In genomic region chr5:15752886-15753285, GRCh38 we compare ENCODE assay signal across 11 cellular contexts.
A peak's percentile ranks its signal among the peaks of the same experiment; 100 is the strongest.
DNase-seq lines count a peak whose midpoint lies in the region; ATAC-seq and TF ChIP-seq lines count a peak whose summit lies in the region.
"Had no signal": no experiment of that assay in that cellular context is flagged by ENCODE, and none has a peak within 500 bp of the region (broad histone marks: within the 10 kb centered on the region; RNA-seq: fewer than 3 reads in every experiment).

No MANE protein-coding gene starts in this region.

- DNase-seq in NCI-H524 treated with DMSO at 0.1 percent for 48 hours (lab: John Stamatoyannopoulos, UW): peak; percentile 86
- DNase-seq in fibroblast of lung (ENCODE audit: low read depth in 2 of 2): peak; percentile 50 to 69
- no peak for DNase-seq in lower lobe of right lung
- no peak for DNase-seq in thoracic aorta (ENCODE audit: low spot score)
- DNase-seq in Caco-2: no peak
- no peak for DNase-seq in cortex of kidney (lab: John Stamatoyannopoulos, UW)
- DNase-seq in GF-D8 (lab: John Stamatoyannopoulos, UW): no peak
- DNase-seq: DMS153, NCI-H1105 had no signal

- H3K4me1 ChIP-seq in fibroblast of lung (ENCODE audit: control insufficient read depth, extremely low read depth, insufficient read depth, low read length): no peaks in the 10 kb centered on the region
- H3K4me1 ChIP-seq in lower lobe of right lung: no peaks in the 10 kb centered on the region
- H3K4me1 ChIP-seq in thoracic aorta (ENCODE audit: control insufficient read depth in 1 of 2, low read depth in 2 of 2): peaks cover 0 to 17% of the 10 kb centered on the region in 2 donors
- no peaks in the 10 kb centered on the region for H3K4me1 ChIP-seq in Caco-2

- H3K27ac ChIP-seq in fibroblast of lung (ENCODE audit: insufficient read depth, low read length) (no peak overlapping the region), lower lobe of right lung (no peak overlapping the region), thoracic aorta (no peak overlapping the region)

- H3K27ac Mint-ChIP-seq in Caco-2 (ENCODE audit: unreplicated experiment): no peak overlapping the region
- H3K27ac Mint-ChIP-seq: progenitor cell of endocrine pancreas had no signal

- H3K36me3 Mint-ChIP-seq in Caco-2 (ENCODE audit: insufficient read depth, unreplicated experiment): no peaks in the 10 kb centered on the region

- H3K4me1 Mint-ChIP-seq in Caco-2 (ENCODE audit: low read depth, unreplicated experiment): no peaks in the 10 kb centered on the region

- peaks cover 1% of the 10 kb centered on the region for H3K79me2 ChIP-seq in fibroblast of lung (ENCODE audit: control insufficient read depth, insufficient read depth, low read length)

- TF ChIP-seq CTCF in fibroblast of lung (conservative IDR thresholded peaks at IDR 0.05 in 1 of 2, IDR thresholded peaks at IDR 0.05 in 1 of 2; ENCODE audit: low read depth in 1 of 2, low read length in 2 of 2): no peak
- TF ChIP-seq CTCF in lower lobe of right lung (IDR thresholded peaks at IDR 0.05): no peak
- no peak for TF ChIP-seq CTCF in thoracic aorta (IDR thresholded peaks at IDR 0.05)
- TF ChIP-seq CTCF in Caco-2 (IDR thresholded peaks at IDR 0.05; ENCODE audit: insufficient read depth in 1 of 2, low read depth in 1 of 2, low read length in 1 of 2, severe bottlenecking in 1 of 2, unreplicated experiment in 1 of 2): no peak

- H3K4me3 Mint-ChIP-seq in Caco-2 (ENCODE audit: unreplicated experiment): no peak overlapping the region

- H3K36me3 ChIP-seq in fibroblast of lung (ENCODE audit: control insufficient read depth, insufficient read depth, low read length): no peaks in the 10 kb centered on the region
- H3K36me3 ChIP-seq in lower lobe of right lung: no peaks in the 10 kb centered on the region
- no peaks in the 10 kb centered on the region for H3K36me3 ChIP-seq in thoracic aorta
- H3K36me3 ChIP-seq in Caco-2 (ENCODE audit: control insufficient read depth, insufficient read depth, low read length): no peaks in the 10 kb centered on the region

- POLR2A ChIA-PET in Caco-2 (lab: Charles Lee): no interaction called here

- CTCF ChIA-PET in Caco-2 (lab: Charles Lee): no interaction called here

- no peaks in the 10 kb centered on the region for H3K27me3 ChIP-seq in fibroblast of lung (ENCODE audit: control insufficient read depth, insufficient read depth, low read length)
- H3K27me3 ChIP-seq in lower lobe of right lung (ENCODE audit: low read depth): no peaks in the 10 kb centered on the region
- no peaks in the 10 kb centered on the region for H3K27me3 ChIP-seq in thoracic aorta (replicated peaks; ENCODE audit: insufficient read depth)
- no peaks in the 10 kb centered on the region for H3K27me3 ChIP-seq in Caco-2 (replicated peaks; ENCODE audit: control insufficient read depth, insufficient read depth, low read length)

- intact Hi-C loops in lower lobe of right lung (cut with DNase I) (no loop called here), Caco-2 (cut with micrococcal nuclease; ENCODE audit: unreplicated experiment) (no loop called here)

- H3K9me3 Mint-ChIP-seq in Caco-2 (ENCODE audit: unreplicated experiment): no peaks in the 10 kb centered on the region

- peak overlapping the region; percentile 9 for H2AFZ ChIP-seq in fibroblast of lung (ENCODE audit: low read length)

- H3K4me3 ChIP-seq in fibroblast of lung (replicated peaks in 1 of 4; ENCODE audit: control extremely low read depth in 1 of 4, insufficient read depth in 1 of 4, low read depth in 3 of 4, low read length in 4 of 4): peak overlapping the region; percentile 35 to 75 (median 54)
- peak overlapping the region; percentile 42 for H3K4me3 ChIP-seq in lower lobe of right lung
- H3K4me3 ChIP-seq in thoracic aorta: peak overlapping the region; percentile 55
- H3K4me3 ChIP-seq in Caco-2 (ENCODE audit: low read depth, low read length): no peak overlapping the region

- no peaks in the 10 kb centered on the region for H4K20me1 ChIP-seq in fibroblast of lung (ENCODE audit: control insufficient read depth, extremely low read depth, insufficient read depth, low read length)

- peak overlapping the region; percentile 69 for H3K4me2 ChIP-seq in fibroblast of lung (ENCODE audit: extremely low read depth, insufficient read depth, low read length)

- ATAC-seq in lower lobe of right lung (peak in 1 of 2 donors; percentile 61), thoracic aorta (ENCODE audit: insufficient number of reproducible peaks, low FRiP score, low read depth) (no peak), HG03108 (IDR thresholded peaks at IDR 0.05; ENCODE audit: unreplicated experiment) (no peak)

- H3K9ac ChIP-seq in fibroblast of lung (ENCODE audit: insufficient read depth, low read length): no peak overlapping the region

- BruUV-seq in Caco-2 (replicated peaks; lab: Mats Ljungman, UMichigan): no TSS peak

- H3K27me3 Mint-ChIP-seq in Caco-2 (ENCODE audit: insufficient read depth, unreplicated experiment): peaks cover 11% of the 10 kb centered on the region
- H3K27me3 Mint-ChIP-seq: progenitor cell of endocrine pancreas had no signal

- H3K9me3 ChIP-seq in fibroblast of lung (ENCODE audit: control insufficient read depth, insufficient read depth, low read depth, low read length) (no peaks in the 10 kb centered on the region), lower lobe of right lung (peaks cover 4% of the 10 kb centered on the region), thoracic aorta (no peaks in the 10 kb centered on the region), Caco-2 (no peaks in the 10 kb centered on the region)

Comparison
In these comparisons a context has a peak if more than half of its experiments do, and no peak if none do; other contexts are left out.
1. DNase-seq: peak in NCI-H524 treated with DMSO at 0.1 percent for 48 hours (single experiment) and fibroblast of lung (2 of 2); none in lower lobe of right lung (single experiment), thoracic aorta (single experiment), Caco-2 (0 of 2), cortex of kidney (single experiment) and GF-D8 (single experiment).